ENCODE assay signal across 20 cellular contexts in genomic region chr19:18196511-18196845, GRCh38. TPM values are rescaled to one million over a fixed set of nuclear protein-coding genes. Genes with fewer than 3 reads are reported as not detected.
"Had no signal": no experiment of that assay in that cellular context is flagged by ENCODE, and none has a peak within 500 bp of the region (broad histone marks: within the 10 kb centered on the region; RNA-seq: fewer than 3 reads in every experiment).

No MANE protein-coding gene starts in this region.

- H3K9me3 Mint-ChIP-seq: central memory CD8-positive, alpha-beta T cell; stimulated activated effector memory CD8-positive, alpha-beta T cell treated with anti-CD3 and anti-CD28 coated beads, Interleukin-12 subunit alpha, Interleukin-12 subunit beta, amount 100 ng/mL, for 72 hours; T-cell had no signal

- DNase-seq: activated CD4-positive, alpha-beta T cell treated with anti-CD3 and anti-CD28 coated beads, Interleukin-2, amount 50 U/mL, for 4 hours; activated naive CD4-positive, alpha-beta T cell treated with anti-CD3 and anti-CD28 coated beads, Interleukin-2, amount 50 U/mL, for 16 hours; activated T-cell treated with anti-CD3 and anti-CD28 coated beads for 4 hours; brain microvascular endothelial cell; effector CD4-positive, alpha-beta T cell; foreskin fibroblast; glutamatergic neuron; left ventricle myocardium inferior; stimulated activated CD4-positive, alpha-beta T cell treated with anti-CD3 and anti-CD28 coated beads, Interleukin-12 subunit alpha, Interleukin-12 subunit beta, amount 100 ng/mL, for 4 hours; stimulated activated CD4-positive, alpha-beta T cell treated with anti-CD3 and anti-CD28 coated beads, Interleukin-2, amount 100 ng/mL, for 24 hours; T-cell; T-helper 9 cell had no signal

- H3K27me3 ChIP-seq: brain microvascular endothelial cell, tibial nerve, vagina had no signal

- ATAC-seq: activated CD4-positive, CD25-positive, alpha-beta regulatory T cell treated with anti-CD3 and anti-CD28 coated beads, Interleukin-2, amount 50 U/mL, for 24 hours; stimulated activated effector memory CD8-positive, alpha-beta T cell treated with anti-CD3 and anti-CD28 coated beads, Interleukin-12 subunit alpha, Interleukin-12 subunit beta, amount 100 ng/mL, for 72 hours; T-cell had no signal

- H3K9me3 ChIP-seq: left ventricle myocardium inferior, tibial nerve, vagina had no signal

- H3K27ac ChIP-seq: brain microvascular endothelial cell, coronary artery, left ventricle myocardium inferior, parathyroid adenoma, tibial nerve, vagina had no signal

- H3K4me3 ChIP-seq: coronary artery, left ventricle myocardium inferior, tibial nerve, vagina had no signal

- H3K27me3 Mint-ChIP-seq: central memory CD8-positive, alpha-beta T cell; T-cell had no signal

- H3K27ac Mint-ChIP-seq: stimulated activated effector memory CD8-positive, alpha-beta T cell treated with anti-CD3 and anti-CD28 coated beads, Interleukin-12 subunit alpha, Interleukin-12 subunit beta, amount 100 ng/mL, for 72 hours; T-cell had no signal

- H3K4me3 Mint-ChIP-seq: central memory CD8-positive, alpha-beta T cell; stimulated activated effector memory CD8-positive, alpha-beta T cell treated with anti-CD3 and anti-CD28 coated beads, Interleukin-12 subunit alpha, Interleukin-12 subunit beta, amount 100 ng/mL, for 72 hours had no signal

RNA-seq across cellular contexts. Expression of gene PDE4C, which starts 29.8 kb away (rescaled TPM):
- total RNA-seq: subcutaneous adipose tissue, T-cell had no signal
